ENCODE assay signal across 15 cellular contexts in the genomic region with DNA sequence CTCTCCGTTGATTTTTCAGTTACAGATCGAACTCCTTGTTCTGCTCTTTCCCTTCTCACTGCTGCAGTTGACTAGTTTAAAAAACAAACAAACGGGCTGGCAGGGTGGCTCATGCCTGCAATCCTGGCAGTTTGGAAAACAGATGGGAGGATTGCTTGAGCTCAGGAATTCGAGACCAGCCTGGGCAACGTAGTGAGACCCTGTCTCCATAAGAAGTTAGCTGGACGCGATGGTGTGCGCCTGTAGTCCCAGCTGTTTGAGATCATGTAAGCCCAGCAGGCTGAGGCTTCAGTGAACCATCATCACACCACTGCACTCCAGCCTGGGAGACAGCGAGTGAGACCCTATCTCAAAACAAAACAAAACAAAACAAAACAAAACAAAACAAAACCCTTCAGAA.
"Had no signal": no experiment of that assay in that cellular context is flagged by ENCODE, and none has a peak within 500 bp of the region (broad histone marks: within the 10 kb centered on the region; RNA-seq: fewer than 3 reads in every experiment).

No MANE protein-coding gene starts in this region.

- H3K27ac Mint-ChIP-seq: activated CD4-positive, alpha-beta memory T cell treated with anti-CD3 and anti-CD28 coated beads for 36 hours; activated CD8-positive, alpha-beta memory T cell treated with anti-CD3 and anti-CD28 coated beads, Interleukin-2, amount 10 ng/mL, durations not matched to agents 7 days and 5 days; type B pancreatic cell had no signal

- H3K36me3 ChIP-seq: breast epithelium had no signal

- ATAC-seq: activated CD8-positive, alpha-beta memory T cell treated with anti-CD3 and anti-CD28 coated beads, Interleukin-2, amount 10 ng/mL, durations not matched to agents 7 days and 5 days; foreskin keratinocyte had no signal

- DNase-seq: activated CD4-positive, alpha-beta memory T cell treated with anti-CD3 and anti-CD28 coated beads for 36 hours; activated CD8-positive, alpha-beta memory T cell treated with anti-CD3 and anti-CD28 coated beads, Interleukin-2, amount 10 ng/mL, durations not matched to agents 7 days and 5 days; activated effector memory CD4-positive, alpha-beta T cell treated with Interleukin-2 at 50 U/mL for 16 hours; activated T-cell treated with anti-CD3 and anti-CD28 coated beads, Interleukin-2, amount 50 U/mL, for 1 hour; aorta; cerebellar nuclear complex; effector CD8-positive, alpha-beta T cell; foreskin keratinocyte; SK-N-SH; stimulated activated CD4-positive, alpha-beta T cell treated with anti-CD3 and anti-CD28 coated beads, Interleukin-2, amount 100 ng/mL, for 48 hours; stimulated activated naive CD4-positive, alpha-beta T cell treated with Interleukin-2 at 50 U/mL for 16 hours; T-helper 1 cell; T1000 had no signal

- H3K27me3 Mint-ChIP-seq: activated CD4-positive, alpha-beta memory T cell treated with anti-CD3 and anti-CD28 coated beads for 36 hours; activated CD8-positive, alpha-beta memory T cell treated with anti-CD3 and anti-CD28 coated beads, Interleukin-2, amount 10 ng/mL, durations not matched to agents 7 days and 5 days; type B pancreatic cell had no signal

- H3K9me3 Mint-ChIP-seq: activated CD4-positive, alpha-beta memory T cell treated with anti-CD3 and anti-CD28 coated beads for 36 hours; type B pancreatic cell had no signal

- H3K27ac ChIP-seq: breast epithelium, foreskin keratinocyte had no signal

- H3K4me3 Mint-ChIP-seq: activated CD4-positive, alpha-beta memory T cell treated with anti-CD3 and anti-CD28 coated beads for 36 hours; activated CD8-positive, alpha-beta memory T cell treated with anti-CD3 and anti-CD28 coated beads, Interleukin-2, amount 10 ng/mL, durations not matched to agents 7 days and 5 days; type B pancreatic cell had no signal

- H3K4me3 ChIP-seq: breast epithelium had no signal

- H3K4me1 ChIP-seq: breast epithelium had no signal

- H3K27me3 ChIP-seq: breast epithelium, foreskin keratinocyte had no signal

- H3K9me3 ChIP-seq: breast epithelium, SK-N-SH had no signal
